Comparison of ENCODE assay signal across 15 cellular contexts in genomic region chr1:180210008-180210555, GRCh38. TPM values are rescaled to one million over a fixed set of nuclear protein-coding genes. Genes with fewer than 3 reads are reported as not detected.
"Had no signal": no experiment of that assay in that cellular context is flagged by ENCODE, and none has a peak within 500 bp of the region (broad histone marks: within the 10 kb centered on the region; RNA-seq: fewer than 3 reads in every experiment).

No MANE protein-coding gene starts in this region.

- H3K36me3 Mint-ChIP-seq: activated CD4-positive, alpha-beta memory T cell treated with anti-CD3 and anti-CD28 coated beads for 36 hours; T-cell had no signal

- H3K27me3 Mint-ChIP-seq: central memory CD8-positive, alpha-beta T cell had no signal

- ATAC-seq: effector memory CD8-positive, alpha-beta T cell; heart left ventricle; pancreas; T-cell had no signal

- DNase-seq: activated CD4-positive, alpha-beta memory T cell treated with anti-CD3 and anti-CD28 coated beads for 36 hours; activated CD4-positive, alpha-beta T cell treated with anti-CD3 and anti-CD28 coated beads for 1 hour; activated T-cell treated with anti-CD3 and anti-CD28 coated beads, Interleukin-2, amount 50 U/mL, for 48 hours; effector memory CD8-positive, alpha-beta T cell; mesendoderm; nephron progenitor cell; pancreas; retina; stimulated activated CD4-positive, alpha-beta T cell treated with anti-CD3 and anti-CD28 coated beads, Interleukin-15, amount 100 ng/mL, for 24 hours; stimulated activated CD4-positive, alpha-beta T cell treated with anti-CD3 and anti-CD28 coated beads, Interleukin-4, amount 100 ng/mL, for 4 hours; stomach; T-cell; T1000 had no signal

- H3K27me3 ChIP-seq: pancreas had no signal

- H3K27ac ChIP-seq: heart left ventricle, pancreas, stomach had no signal

- H3K9me3 ChIP-seq: heart left ventricle, pancreas, stomach had no signal

- H3K9me3 Mint-ChIP-seq: activated CD4-positive, alpha-beta memory T cell treated with anti-CD3 and anti-CD28 coated beads for 36 hours; central memory CD8-positive, alpha-beta T cell; effector memory CD8-positive, alpha-beta T cell; nephron progenitor cell; T-cell had no signal

- H3K4me1 ChIP-seq: heart left ventricle, pancreas, stomach had no signal

- H3K4me3 Mint-ChIP-seq: activated CD4-positive, alpha-beta memory T cell treated with anti-CD3 and anti-CD28 coated beads for 36 hours; central memory CD8-positive, alpha-beta T cell; effector memory CD8-positive, alpha-beta T cell; nephron progenitor cell; T-cell had no signal

- H3K36me3 ChIP-seq: heart left ventricle, pancreas, stomach had no signal

- H3K4me3 ChIP-seq: heart left ventricle, pancreas, stomach had no signal

- H3K27ac Mint-ChIP-seq: activated CD4-positive, alpha-beta memory T cell treated with anti-CD3 and anti-CD28 coated beads for 36 hours; effector memory CD8-positive, alpha-beta T cell; nephron progenitor cell; T-cell had no signal

RNA-seq across cellular contexts. Expression of gene LHX4, which starts 20.0 kb away (rescaled TPM):
- total RNA-seq: activated CD4-positive, alpha-beta memory T cell treated with anti-CD3 and anti-CD28 coated beads for 36 hours; heart left ventricle had no signal
- polyA plus RNA-seq: heart left ventricle had no signal
